ENCODE assay signal across 34 cellular contexts in genomic region chr5:109937951-109938350, GRCh38.
"Had no signal": no experiment of that assay in that cellular context is flagged by ENCODE, and none has a peak within 500 bp of the region (broad histone marks: within the 10 kb centered on the region; RNA-seq: fewer than 3 reads in every experiment).

No MANE protein-coding gene starts in this region.

- H3K36me3 ChIP-seq: ascending aorta, cardiac muscle cell, MG63, Peyer's patch, SJSA1 had no signal

- H3K4me2 ChIP-seq: SK-N-SH had no signal

- H3K4me3 ChIP-seq: ascending aorta, cardiac muscle cell, MG63, Peyer's patch, SJSA1 had no signal

- H3K9me3 ChIP-seq: Peyer's patch, SJSA1, SK-N-SH had no signal

- H3K27me3 ChIP-seq: ascending aorta, Peyer's patch, SJSA1 had no signal

- H3K27ac ChIP-seq: ascending aorta, cardiac muscle cell, Peyer's patch, SJSA1, VCaP had no signal

- DNase-seq: activated B cell treated with CpG ODN at 0.5 μM for 24 hours; activated CD4-positive, alpha-beta memory T cell treated with anti-CD3 and anti-CD28 coated beads, Interleukin-2, amount 10 ng/mL, durations not matched to agents 7 days and 5 days; activated CD4-positive, alpha-beta T cell treated with anti-CD3 and anti-CD28 coated beads for 1 hour; activated CD4-positive, alpha-beta T cell treated with anti-CD3 and anti-CD28 coated beads for 48 hours; activated CD8-positive, alpha-beta memory T cell treated with anti-CD3 and anti-CD28 coated beads for 24 hours; activated CD8-positive, alpha-beta memory T cell treated with anti-CD3 and anti-CD28 coated beads, Interleukin-2, amount 10 ng/mL, durations not matched to agents 7 days and 5 days; activated CD8-positive, alpha-beta memory T cell treated with anti-CD3 and anti-CD28 coated beads, Interleukin-2, amount 50 U/mL, for 48 hours; activated effector memory CD4-positive, alpha-beta T cell treated with Interleukin-2 at 50 U/mL for 16 hours; activated naive CD4-positive, alpha-beta T cell treated with anti-CD3 and anti-CD28 coated beads, Interleukin-2, amount 50 U/mL, for 16 hours; activated naive CD8-positive, alpha-beta T cell treated with anti-CD3 and anti-CD28 coated beads, Interleukin-2, amount 10 ng/mL, durations not matched to agents 7 days and 5 days; activated T-cell treated with anti-CD3 and anti-CD28 coated beads, Interleukin-2, amount 50 U/mL, for 48 hours; amygdala; Kasumi-1; KBM-7; MG63; NCI-H1092; NCI-H1436 treated with DMSO at 0.1 percent for 48 hours; NCI-H1930; NCI-H2081 treated with DMSO at 0.1 percent for 48 hours; NCI-H226; NCI-H446 treated with DMSO at 0.1 percent for 48 hours; NCI-H69; NCI-H82; PC-3; Peyer's patch; RPMI8226; SHP77 treated with DMSO at 0.1 percent for 48 hours; SK-N-SH; T-helper 2 cell; T-helper 9 cell had no signal

- H3K4me1 ChIP-seq: ascending aorta, Peyer's patch, SJSA1 had no signal

- H3K9ac ChIP-seq: SK-N-SH had no signal
